In the genomic region with DNA sequence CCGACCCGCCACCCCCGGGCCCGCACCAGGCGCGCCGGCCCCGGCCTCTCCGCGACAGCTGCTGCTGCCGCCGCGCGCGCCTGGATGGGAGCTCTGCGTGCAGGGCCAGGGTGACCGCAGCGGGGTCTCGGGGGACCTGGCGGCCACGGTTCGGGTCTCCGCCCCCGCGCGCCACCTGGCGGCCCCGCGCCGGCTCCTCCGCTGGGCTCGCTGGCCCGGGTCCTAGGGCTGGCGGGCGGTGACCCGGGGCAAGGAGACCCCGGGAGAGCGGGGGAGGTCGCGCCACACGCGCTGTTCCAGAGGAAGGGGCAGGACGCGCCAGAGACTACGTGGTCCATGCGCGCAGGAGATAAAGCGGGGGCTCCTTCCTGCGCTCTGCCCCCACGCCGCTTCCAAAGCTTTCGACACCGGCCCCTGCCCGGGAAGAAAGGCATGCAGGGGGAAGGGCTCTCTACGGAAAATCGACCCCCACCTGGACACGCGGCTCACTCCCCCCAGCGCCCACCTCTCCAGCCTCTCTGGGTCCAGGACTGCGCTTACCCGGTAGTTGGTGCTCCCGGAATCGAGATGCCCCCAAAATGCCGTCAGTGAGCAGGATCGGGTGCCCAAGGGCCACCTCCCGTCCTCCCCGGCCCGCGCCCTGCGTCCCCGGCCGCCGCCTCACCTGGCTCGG, we compare ENCODE assay signal across 1 cellular context.
A peak's percentile ranks its signal among the peaks of the same experiment; 100 is the strongest.
TF ChIP-seq lines count a peak whose summit lies in the region.

No MANE protein-coding gene starts in this region.

TF ChIP-seq in HepG2, 621 proteins besides CTCF, POLR2A, EP300 and RAD21 (continued from another document and continues in another):
- TF ChIP-seq, protein P1, sequence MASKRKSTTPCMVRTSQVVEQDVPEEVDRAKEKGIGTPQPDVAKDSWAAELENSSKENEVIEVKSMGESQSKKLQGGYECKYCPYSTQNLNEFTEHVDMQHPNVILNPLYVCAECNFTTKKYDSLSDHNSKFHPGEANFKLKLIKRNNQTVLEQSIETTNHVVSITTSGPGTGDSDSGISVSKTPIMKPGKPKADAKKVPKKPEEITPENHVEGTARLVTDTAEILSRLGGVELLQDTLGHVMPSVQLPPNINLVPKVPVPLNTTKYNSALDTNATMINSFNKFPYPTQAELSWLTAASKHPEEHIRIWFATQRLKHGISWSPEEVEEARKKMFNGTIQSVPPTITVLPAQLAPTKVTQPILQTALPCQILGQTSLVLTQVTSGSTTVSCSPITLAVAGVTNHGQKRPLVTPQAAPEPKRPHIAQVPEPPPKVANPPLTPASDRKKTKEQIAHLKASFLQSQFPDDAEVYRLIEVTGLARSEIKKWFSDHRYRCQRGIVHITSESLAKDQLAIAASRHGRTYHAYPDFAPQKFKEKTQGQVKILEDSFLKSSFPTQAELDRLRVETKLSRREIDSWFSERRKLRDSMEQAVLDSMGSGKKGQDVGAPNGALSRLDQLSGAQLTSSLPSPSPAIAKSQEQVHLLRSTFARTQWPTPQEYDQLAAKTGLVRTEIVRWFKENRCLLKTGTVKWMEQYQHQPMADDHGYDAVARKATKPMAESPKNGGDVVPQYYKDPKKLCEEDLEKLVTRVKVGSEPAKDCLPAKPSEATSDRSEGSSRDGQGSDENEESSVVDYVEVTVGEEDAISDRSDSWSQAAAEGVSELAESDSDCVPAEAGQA (IDR thresholded peaks at IDR 0.05; ENCODE audit: low read depth) = no peak
- TF ChIP-seq, protein P1 (CRISPR knock-in tag; IDR thresholded peaks at IDR 0.05; ENCODE audit: borderline replicate concordance) = no peak
- TF ChIP-seq, protein P2, sequence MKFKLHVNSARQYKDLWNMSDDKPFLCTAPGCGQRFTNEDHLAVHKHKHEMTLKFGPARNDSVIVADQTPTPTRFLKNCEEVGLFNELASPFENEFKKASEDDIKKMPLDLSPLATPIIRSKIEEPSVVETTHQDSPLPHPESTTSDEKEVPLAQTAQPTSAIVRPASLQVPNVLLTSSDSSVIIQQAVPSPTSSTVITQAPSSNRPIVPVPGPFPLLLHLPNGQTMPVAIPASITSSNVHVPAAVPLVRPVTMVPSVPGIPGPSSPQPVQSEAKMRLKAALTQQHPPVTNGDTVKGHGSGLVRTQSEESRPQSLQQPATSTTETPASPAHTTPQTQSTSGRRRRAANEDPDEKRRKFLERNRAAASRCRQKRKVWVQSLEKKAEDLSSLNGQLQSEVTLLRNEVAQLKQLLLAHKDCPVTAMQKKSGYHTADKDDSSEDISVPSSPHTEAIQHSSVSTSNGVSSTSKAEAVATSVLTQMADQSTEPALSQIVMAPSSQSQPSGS (CRISPR knock-in tag; IDR thresholded peaks at IDR 0.05) = no peak
- TF ChIP-seq, protein P3, sequence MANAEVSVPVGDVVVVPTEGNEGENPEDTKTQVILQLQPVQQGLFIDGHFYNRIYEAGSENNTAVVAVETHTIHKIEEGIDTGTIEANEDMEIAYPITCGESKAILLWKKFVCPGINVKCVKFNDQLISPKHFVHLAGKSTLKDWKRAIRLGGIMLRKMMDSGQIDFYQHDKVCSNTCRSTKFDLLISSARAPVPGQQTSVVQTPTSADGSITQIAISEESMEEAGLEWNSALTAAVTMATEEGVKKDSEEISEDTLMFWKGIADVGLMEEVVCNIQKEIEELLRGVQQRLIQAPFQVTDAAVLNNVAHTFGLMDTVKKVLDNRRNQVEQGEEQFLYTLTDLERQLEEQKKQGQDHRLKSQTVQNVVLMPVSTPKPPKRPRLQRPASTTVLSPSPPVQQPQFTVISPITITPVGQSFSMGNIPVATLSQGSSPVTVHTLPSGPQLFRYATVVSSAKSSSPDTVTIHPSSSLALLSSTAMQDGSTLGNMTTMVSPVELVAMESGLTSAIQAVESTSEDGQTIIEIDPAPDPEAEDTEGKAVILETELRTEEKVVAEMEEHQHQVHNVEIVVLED (CRISPR knock-in tag; IDR thresholded peaks at IDR 0.05; ENCODE audit: borderline replicate concordance) = peak; percentile 46; the same call in 1 of the 2 replicates
- TF ChIP-seq, protein P4, sequence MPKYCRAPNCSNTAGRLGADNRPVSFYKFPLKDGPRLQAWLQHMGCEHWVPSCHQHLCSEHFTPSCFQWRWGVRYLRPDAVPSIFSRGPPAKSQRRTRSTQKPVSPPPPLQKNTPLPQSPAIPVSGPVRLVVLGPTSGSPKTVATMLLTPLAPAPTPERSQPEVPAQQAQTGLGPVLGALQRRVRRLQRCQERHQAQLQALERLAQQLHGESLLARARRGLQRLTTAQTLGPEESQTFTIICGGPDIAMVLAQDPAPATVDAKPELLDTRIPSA (CRISPR knock-in tag; IDR thresholded peaks at IDR 0.05; ENCODE audit: borderline replicate concordance) = 0 out of 2 replicates have a peak, but pooled peaks have one; percentile 17
- TF ChIP-seq STAG1 (CRISPR knock-in tag; IDR thresholded peaks at IDR 0.05) = peak; percentile 60
- TF ChIP-seq KDM5B (CRISPR knock-in tag; IDR thresholded peaks at IDR 0.05; ENCODE audit: borderline replicate concordance) = peak; percentile 25; the same call in 1 of the 2 replicates
- TF ChIP-seq CBFB (CRISPR knock-in tag; IDR thresholded peaks at IDR 0.05) = 0 out of 2 replicates have a peak, but pooled peaks have one; percentile 20
- TF ChIP-seq, protein P5, sequence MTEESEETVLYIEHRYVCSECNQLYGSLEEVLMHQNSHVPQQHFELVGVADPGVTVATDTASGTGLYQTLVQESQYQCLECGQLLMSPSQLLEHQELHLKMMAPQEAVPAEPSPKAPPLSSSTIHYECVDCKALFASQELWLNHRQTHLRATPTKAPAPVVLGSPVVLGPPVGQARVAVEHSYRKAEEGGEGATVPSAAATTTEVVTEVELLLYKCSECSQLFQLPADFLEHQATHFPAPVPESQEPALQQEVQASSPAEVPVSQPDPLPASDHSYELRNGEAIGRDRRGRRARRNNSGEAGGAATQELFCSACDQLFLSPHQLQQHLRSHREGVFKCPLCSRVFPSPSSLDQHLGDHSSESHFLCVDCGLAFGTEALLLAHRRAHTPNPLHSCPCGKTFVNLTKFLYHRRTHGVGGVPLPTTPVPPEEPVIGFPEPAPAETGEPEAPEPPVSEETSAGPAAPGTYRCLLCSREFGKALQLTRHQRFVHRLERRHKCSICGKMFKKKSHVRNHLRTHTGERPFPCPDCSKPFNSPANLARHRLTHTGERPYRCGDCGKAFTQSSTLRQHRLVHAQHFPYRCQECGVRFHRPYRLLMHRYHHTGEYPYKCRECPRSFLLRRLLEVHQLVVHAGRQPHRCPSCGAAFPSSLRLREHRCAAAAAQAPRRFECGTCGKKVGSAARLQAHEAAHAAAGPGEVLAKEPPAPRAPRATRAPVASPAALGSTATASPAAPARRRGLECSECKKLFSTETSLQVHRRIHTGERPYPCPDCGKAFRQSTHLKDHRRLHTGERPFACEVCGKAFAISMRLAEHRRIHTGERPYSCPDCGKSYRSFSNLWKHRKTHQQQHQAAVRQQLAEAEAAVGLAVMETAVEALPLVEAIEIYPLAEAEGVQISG (CRISPR knock-in tag; IDR thresholded peaks at IDR 0.05) = peak; percentile 13; the same call in 1 of the 2 replicates
- TF ChIP-seq PHF8 (CRISPR knock-in tag; IDR thresholded peaks at IDR 0.05) = peak; percentile 57
- peak; percentile 99 for TF ChIP-seq ZNF205 (CRISPR knock-in tag; IDR thresholded peaks at IDR 0.05)
- 0 out of 2 replicates have a peak, but pooled peaks have one; percentile 30 for TF ChIP-seq ZSCAN31 (CRISPR knock-in tag; IDR thresholded peaks at IDR 0.05; ENCODE audit: low read depth)
- TF ChIP-seq AHR (CRISPR knock-in tag; IDR thresholded peaks at IDR 0.05) = 0 out of 2 replicates have a peak, but pooled peaks have one; percentile 67
- 0 out of 2 replicates have a peak, but pooled peaks have one; percentile 35 for TF ChIP-seq ZNF709 (CRISPR knock-in tag; IDR thresholded peaks at IDR 0.05)
- peak; percentile 53; the same call in 1 of the 2 replicates for TF ChIP-seq ZNF546 (CRISPR knock-in tag; conservative IDR thresholded peaks at IDR 0.05)
- peak; percentile 56; the same call in 1 of the 2 replicates for TF ChIP-seq TBX2 (CRISPR knock-in tag; IDR thresholded peaks at IDR 0.05; ENCODE audit: borderline replicate concordance)
- TF ChIP-seq SNAI1 (CRISPR knock-in tag; IDR thresholded peaks at IDR 0.05; ENCODE audit: borderline replicate concordance) = 0 out of 2 replicates have a peak, but pooled peaks have one; percentile 10
- 0 out of 2 replicates have a peak, but pooled peaks have one; percentile 9 for TF ChIP-seq SOX5 (CRISPR knock-in tag; IDR thresholded peaks at IDR 0.05; ENCODE audit: borderline replicate concordance)
- TF ChIP-seq, protein P6, sequence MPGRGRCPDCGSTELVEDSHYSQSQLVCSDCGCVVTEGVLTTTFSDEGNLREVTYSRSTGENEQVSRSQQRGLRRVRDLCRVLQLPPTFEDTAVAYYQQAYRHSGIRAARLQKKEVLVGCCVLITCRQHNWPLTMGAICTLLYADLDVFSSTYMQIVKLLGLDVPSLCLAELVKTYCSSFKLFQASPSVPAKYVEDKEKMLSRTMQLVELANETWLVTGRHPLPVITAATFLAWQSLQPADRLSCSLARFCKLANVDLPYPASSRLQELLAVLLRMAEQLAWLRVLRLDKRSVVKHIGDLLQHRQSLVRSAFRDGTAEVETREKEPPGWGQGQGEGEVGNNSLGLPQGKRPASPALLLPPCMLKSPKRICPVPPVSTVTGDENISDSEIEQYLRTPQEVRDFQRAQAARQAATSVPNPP (CRISPR knock-in tag; IDR thresholded peaks at IDR 0.05) = no peak
- 0 out of 2 replicates have a peak, but pooled peaks have one; percentile 29 for TF ChIP-seq FOXA3 (CRISPR knock-in tag; IDR thresholded peaks at IDR 0.05)
- TF ChIP-seq, protein P7, sequence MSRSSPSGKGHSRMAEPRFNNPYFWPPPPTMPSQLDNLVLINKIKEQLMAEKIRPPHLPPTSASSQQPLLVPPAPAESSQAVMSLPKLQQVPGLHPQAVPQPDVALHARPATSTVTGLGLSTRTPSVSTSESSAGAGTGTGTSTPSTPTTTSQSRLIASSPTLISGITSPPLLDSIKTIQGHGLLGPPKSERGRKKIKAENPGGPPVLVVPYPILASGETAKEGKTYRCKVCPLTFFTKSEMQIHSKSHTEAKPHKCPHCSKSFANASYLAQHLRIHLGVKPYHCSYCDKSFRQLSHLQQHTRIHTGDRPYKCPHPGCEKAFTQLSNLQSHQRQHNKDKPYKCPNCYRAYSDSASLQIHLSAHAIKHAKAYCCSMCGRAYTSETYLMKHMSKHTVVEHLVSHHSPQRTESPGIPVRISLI (CRISPR knock-in tag; IDR thresholded peaks at IDR 0.05; ENCODE audit: borderline replicate concordance) = peak; percentile 21; the same call in 1 of the 2 replicates
- TF ChIP-seq SRY (CRISPR knock-in tag; IDR thresholded peaks at IDR 0.05) = peak; percentile 36; the same call in 1 of the 2 replicates
- 0 out of 2 replicates have a peak, but pooled peaks have one; percentile 42 for TF ChIP-seq ZNF253 (CRISPR knock-in tag; IDR thresholded peaks at IDR 0.05; ENCODE audit: borderline replicate concordance)
- 0 out of 2 replicates have a peak, but pooled peaks have one; percentile 68 for TF ChIP-seq ZNF749 (CRISPR knock-in tag; IDR thresholded peaks at IDR 0.05; ENCODE audit: borderline replicate concordance)
- TF ChIP-seq, protein P8, sequence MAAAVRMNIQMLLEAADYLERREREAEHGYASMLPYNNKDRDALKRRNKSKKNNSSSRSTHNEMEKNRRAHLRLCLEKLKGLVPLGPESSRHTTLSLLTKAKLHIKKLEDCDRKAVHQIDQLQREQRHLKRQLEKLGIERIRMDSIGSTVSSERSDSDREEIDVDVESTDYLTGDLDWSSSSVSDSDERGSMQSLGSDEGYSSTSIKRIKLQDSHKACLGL (CRISPR knock-in tag; IDR thresholded peaks at IDR 0.05) = 0 out of 2 replicates have a peak, but pooled peaks have one; percentile 36
- TF ChIP-seq ZNF501 (CRISPR knock-in tag; IDR thresholded peaks at IDR 0.05) = 0 out of 2 replicates have a peak, but pooled peaks have one; percentile 33
- TF ChIP-seq NKX3-1 (CRISPR knock-in tag; IDR thresholded peaks at IDR 0.05) = no peak
- TF ChIP-seq ZNF263 (CRISPR knock-in tag; IDR thresholded peaks at IDR 0.05) = no peak
- 0 out of 2 replicates have a peak, but pooled peaks have one; percentile 45 for TF ChIP-seq ZNF598 (CRISPR knock-in tag; IDR thresholded peaks at IDR 0.05; ENCODE audit: borderline replicate concordance)
- TF ChIP-seq ATAD3A (CRISPR knock-in tag; IDR thresholded peaks at IDR 0.05) = no peak
- TF ChIP-seq HIVEP1 (CRISPR knock-in tag; IDR thresholded peaks at IDR 0.05) = no peak
- TF ChIP-seq YY1 (IDR thresholded peaks at IDR 0.05; ENCODE audit: insufficient read depth, insufficient replicate concordance, low read depth, low read length) = peak; percentile 53
- TF ChIP-seq TSC22D2 (CRISPR knock-in tag; IDR thresholded peaks at IDR 0.05; ENCODE audit: borderline replicate concordance) = peak; percentile 77; the same call in 1 of the 2 replicates
- TF ChIP-seq, protein P9, sequence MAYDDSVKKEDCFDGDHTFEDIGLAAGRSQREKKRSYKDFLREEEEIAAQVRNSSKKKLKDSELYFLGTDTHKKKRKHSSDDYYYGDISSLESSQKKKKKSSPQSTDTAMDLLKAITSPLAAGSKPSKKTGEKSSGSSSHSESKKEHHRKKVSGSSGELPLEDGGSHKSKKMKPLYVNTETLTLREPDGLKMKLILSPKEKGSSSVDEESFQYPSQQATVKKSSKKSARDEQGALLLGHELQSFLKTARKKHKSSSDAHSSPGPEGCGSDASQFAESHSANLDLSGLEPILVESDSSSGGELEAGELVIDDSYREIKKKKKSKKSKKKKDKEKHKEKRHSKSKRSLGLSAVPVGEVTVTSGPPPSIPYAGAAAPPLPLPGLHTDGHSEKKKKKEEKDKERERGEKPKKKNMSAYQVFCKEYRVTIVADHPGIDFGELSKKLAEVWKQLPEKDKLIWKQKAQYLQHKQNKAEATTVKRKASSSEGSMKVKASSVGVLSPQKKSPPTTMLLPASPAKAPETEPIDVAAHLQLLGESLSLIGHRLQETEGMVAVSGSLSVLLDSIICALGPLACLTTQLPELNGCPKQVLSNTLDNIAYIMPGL (CRISPR knock-in tag; IDR thresholded peaks at IDR 0.05; ENCODE audit: borderline replicate concordance in 1 of 2, low read depth in 1 of 2) = peak; percentile 85 to 96; a peak in 3 of 4 replicates
- TF ChIP-seq KDM4B (CRISPR knock-in tag; IDR thresholded peaks at IDR 0.05) = 0 out of 2 replicates have a peak, but pooled peaks have one; percentile 35
